ENCODE assay signal across 19 cellular contexts in genomic region chr6:24339932-24340331, GRCh38. TPM values are rescaled to one million over a fixed set of nuclear protein-coding genes. Genes with fewer than 3 reads are reported as not detected.
"Had no signal": no experiment of that assay in that cellular context is flagged by ENCODE, and none has a peak within 500 bp of the region (broad histone marks: within the 10 kb centered on the region; RNA-seq: fewer than 3 reads in every experiment).

No MANE protein-coding gene starts in this region.

- FAIRE-seq: RCC 7860 had no signal

- DNase-seq: KBM-7, MV-4-11, NCI-H1048, NCI-H1105, NCI-H1436 treated with DMSO at 0.1 percent for 48 hours, NCI-H1694 treated with DMSO at 0.1 percent for 48 hours, NCI-H2029, NCI-H2081 treated with DMSO at 0.1 percent for 48 hours, NCI-H2171, NCI-H226, NCI-H446, NCI-H510A, NCI-H524 treated with DMSO at 0.1 percent for 48 hours, NCI-H774, RPMI8226, SHP77 had no signal

RNA-seq across cellular contexts. Expression of gene DCDC2, which starts 17.9 kb away (rescaled TPM):
- total RNA-seq: LHCN-M2, MCF 10A had no signal
